Comparison of ENCODE assay signal across 11 cellular contexts in the genomic region with DNA sequence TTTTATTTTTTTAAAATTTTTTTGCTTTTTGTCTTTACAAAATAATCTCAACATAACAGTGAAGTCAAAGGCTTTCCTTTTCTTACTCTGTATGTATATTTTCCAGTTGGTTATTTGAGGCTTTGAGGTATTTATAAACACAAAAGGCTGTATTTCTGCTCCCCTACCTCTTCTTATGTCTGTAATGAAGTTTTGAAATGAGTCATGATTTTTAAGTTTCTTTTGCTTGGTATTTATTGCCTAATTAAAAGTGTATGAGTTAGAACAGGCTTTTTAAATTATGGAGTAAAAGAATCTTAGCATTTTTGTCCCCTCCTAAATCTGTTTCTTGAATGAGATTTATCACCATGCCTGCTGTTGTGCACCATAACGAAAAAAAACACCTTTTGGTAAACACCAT.
DNase-seq lines count a peak whose midpoint lies in the region; ATAC-seq and TF ChIP-seq lines count a peak whose summit lies in the region.
"Had no signal": no experiment of that assay in that cellular context is flagged by ENCODE, and none has a peak within 500 bp of the region (broad histone marks: within the 10 kb centered on the region; RNA-seq: fewer than 3 reads in every experiment).

No MANE protein-coding gene starts in this region.

- peaks cover 17% of the 10 kb centered on the region for H3K36me3 Mint-ChIP-seq in activated CD8-positive, alpha-beta T cell treated with anti-CD3 and anti-CD28 coated beads for 36 hours (ENCODE audit: low read depth)
- peaks cover 30% of the 10 kb centered on the region for H3K36me3 Mint-ChIP-seq in MCF 10A (ENCODE audit: insufficient read depth, unreplicated experiment)

- in situ Hi-C loops in GM13977 (cut with MboI; ENCODE audit: low pct_unique_long_range_greater_than_20kb, low sequenced_read_pairs, unreplicated experiment), result loop anchor here (25.0 kb wide), 1 partner anchor 473 kb away; no protein-coding TSS in a partner anchor

- CTCF ChIA-PET in activated CD8-positive, alpha-beta T cell treated with anti-CD3 and anti-CD28 coated beads for 36 hours (lab: Charles Lee), result interaction anchor here (1.0 kb wide), 1 partner anchor 11 kb away, joined by 4 read pairs; no protein-coding TSS in a partner anchor
- CTCF ChIA-PET in MCF 10A (lab: Yijun Ruan, JAX), result no interaction called here

- no TSS peak for BruUV-seq in MCF 10A (replicated peaks; lab: Mats Ljungman, UMichigan)

- POLR2A ChIA-PET in activated CD8-positive, alpha-beta T cell treated with anti-CD3 and anti-CD28 coated beads for 36 hours (lab: Charles Lee), result no interaction called here
- POLR2A ChIA-PET in MCF 10A (lab: Yijun Ruan, JAX), result interaction anchor here (0.7 kb wide), 2 partner anchors 8 to 12 kb away, joined by 3 read pairs; no protein-coding TSS in a partner anchor

- H3K27me3 Mint-ChIP-seq in activated CD8-positive, alpha-beta T cell treated with anti-CD3 and anti-CD28 coated beads for 36 hours, result no peaks in the 10 kb centered on the region
- no peaks in the 10 kb centered on the region for H3K27me3 Mint-ChIP-seq in MCF 10A (ENCODE audit: insufficient read depth, unreplicated experiment)
- H3K27me3 Mint-ChIP-seq: dendritic cell treated with granulocyte-macrophage colony-stimulating factor and Interleukin-4, amounts not matched to agents 40 ng/mL and 50 ng/mL, for 4 days had no signal

- H3K9me3 Mint-ChIP-seq in activated CD8-positive, alpha-beta T cell treated with anti-CD3 and anti-CD28 coated beads for 36 hours, result no peaks in the 10 kb centered on the region
- no peaks in the 10 kb centered on the region for H3K9me3 Mint-ChIP-seq in MCF 10A (ENCODE audit: unreplicated experiment)
- H3K9me3 Mint-ChIP-seq: dendritic cell treated with granulocyte-macrophage colony-stimulating factor and Interleukin-4, amounts not matched to agents 40 ng/mL and 50 ng/mL, for 4 days; neural progenitor cell had no signal

- peak overlapping the region; percentile 85 for H3K27ac Mint-ChIP-seq in activated CD8-positive, alpha-beta T cell treated with anti-CD3 and anti-CD28 coated beads for 36 hours
- H3K27ac Mint-ChIP-seq in MCF 10A (ENCODE audit: low read depth, unreplicated experiment), result no peak overlapping the region
- H3K27ac Mint-ChIP-seq: dendritic cell treated with granulocyte-macrophage colony-stimulating factor and Interleukin-4, amounts not matched to agents 40 ng/mL and 50 ng/mL, for 4 days; neural progenitor cell had no signal

- peak overlapping the region; percentile 27 for H3K4me3 Mint-ChIP-seq in activated CD8-positive, alpha-beta T cell treated with anti-CD3 and anti-CD28 coated beads for 36 hours
- H3K4me3 Mint-ChIP-seq in MCF 10A (ENCODE audit: unreplicated experiment), result no peak overlapping the region
- H3K4me3 Mint-ChIP-seq: dendritic cell treated with granulocyte-macrophage colony-stimulating factor and Interleukin-4, amounts not matched to agents 40 ng/mL and 50 ng/mL, for 4 days; neural progenitor cell had no signal

- ATAC-seq in GM19455 (IDR thresholded peaks at IDR 0.05; ENCODE audit: unreplicated experiment) (peak; percentile 44), HG03095 (IDR thresholded peaks at IDR 0.05; ENCODE audit: unreplicated experiment) (peak; percentile 46)
- ATAC-seq in activated CD8-positive, alpha-beta T cell treated with anti-CD3 and anti-CD28 coated beads for 36 hours, result peak; percentile 34

- intact Hi-C loops in activated CD8-positive, alpha-beta T cell treated with anti-CD3 and anti-CD28 coated beads for 36 hours (cut with micrococcal nuclease), result no loop called here
- intact Hi-C loops in MCF 10A (cut with micrococcal nuclease), result no loop called here

- DNase-seq in GM13977 (ENCODE audit: low spot score), result peak; percentile 20
- DNase-seq in activated CD8-positive, alpha-beta T cell treated with anti-CD3 and anti-CD28 coated beads for 36 hours, result no peak
- DNase-seq in H4 (ENCODE audit: low spot score), result no peak
- no peak for DNase-seq in occipital lobe (lab: John Stamatoyannopoulos, UW)
- DNase-seq in stimulated activated CD8-positive, alpha-beta memory T cell treated with anti-CD3 and anti-CD28 coated beads, Interleukin-4, amount 100 ng/mL, for 48 hours, result no peak
- DNase-seq in MCF 10A (ENCODE audit: unreplicated experiment), result no peak
- DNase-seq: stimulated activated CD4-positive, alpha-beta T cell treated with anti-CD3 and anti-CD28 coated beads, Interleukin-4, amount 100 ng/mL, for 4 hours had no signal

- TF ChIP-seq CTCF in GM13977 (IDR thresholded peaks at IDR 0.05; ENCODE audit: extremely low read depth, insufficient read depth, missing control alignments), result no peak
- TF ChIP-seq CTCF in activated CD8-positive, alpha-beta T cell treated with anti-CD3 and anti-CD28 coated beads for 36 hours (IDR thresholded peaks at IDR 0.05), result no peak
- TF ChIP-seq CTCF in MCF 10A (IDR thresholded peaks at IDR 0.05; ENCODE audit: unreplicated experiment), result no peak

- peaks cover 52% of the 10 kb centered on the region for H3K4me1 Mint-ChIP-seq in activated CD8-positive, alpha-beta T cell treated with anti-CD3 and anti-CD28 coated beads for 36 hours (ENCODE audit: low read depth)
- H3K4me1 Mint-ChIP-seq in MCF 10A (ENCODE audit: insufficient read depth, unreplicated experiment), result peaks cover 7% of the 10 kb centered on the region
